8 cellular contexts compared by ENCODE assay signal in the genomic region with DNA sequence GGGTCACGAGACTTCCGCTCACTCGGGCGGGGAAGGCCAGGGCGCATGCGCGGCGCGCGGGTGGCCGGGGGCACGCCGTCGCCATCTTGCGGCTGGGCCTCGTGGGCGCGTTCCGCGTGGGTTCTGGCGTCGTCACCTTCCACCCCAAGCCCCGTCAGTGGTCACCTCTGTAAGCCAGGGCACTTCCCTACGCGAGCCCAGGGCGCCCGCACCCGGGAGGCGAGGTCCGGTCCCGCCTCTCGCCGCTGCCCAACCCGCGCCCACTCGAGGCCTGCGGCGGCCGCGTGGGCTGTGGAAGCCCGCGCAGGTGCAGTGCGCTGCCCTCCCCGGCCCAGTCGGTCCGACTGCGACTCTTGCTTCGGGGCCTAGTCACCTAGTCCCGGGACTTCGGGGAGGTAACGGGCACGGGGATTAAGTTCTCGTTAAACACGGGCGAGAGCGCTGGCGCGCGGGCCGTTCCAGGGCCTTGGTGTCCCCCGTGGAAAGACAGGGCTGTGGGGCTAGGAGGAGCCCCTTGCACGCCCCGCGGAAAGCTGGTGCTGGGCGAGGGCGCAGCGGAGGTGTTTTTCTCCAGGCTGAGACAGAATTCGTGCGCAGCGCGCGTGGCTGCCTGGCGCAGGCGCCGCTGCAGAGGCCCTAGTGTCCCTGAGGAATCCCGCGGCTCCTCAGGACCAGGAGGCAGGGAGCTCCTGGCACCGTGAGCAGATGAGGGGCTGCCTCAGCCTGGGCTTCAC. TPM values are rescaled to one million over a fixed set of nuclear protein-coding genes. Genes with fewer than 3 reads are reported as not detected.
DNase-seq lines count a peak whose midpoint lies in the region; ATAC-seq and TF ChIP-seq lines count a peak whose summit lies in the region.

No MANE protein-coding gene starts in this region.

- in situ Hi-C loops in G401 (cut with HindIII; ENCODE audit: low sequenced_read_pairs): no loop called here
- in situ Hi-C loops in astrocyte of the cerebellum (cut with HindIII; ENCODE audit: low sequenced_read_pairs): no loop called here

- ATAC-seq in sciatic nerve (peak; percentile 37), HG03469 (IDR thresholded peaks at IDR 0.05; ENCODE audit: unreplicated experiment) (no peak)

- peak; percentile 22 for TF ChIP-seq CTCF in astrocyte of the cerebellum (IDR thresholded peaks at IDR 0.05; ENCODE audit: low read depth, low read length, missing control alignments)

- intact Hi-C loops in sciatic nerve (cut with DNase I): no loop called here

- DNase-seq in G401 (ENCODE audit: low spot score) (peak; percentile 83), HCEC 1CT (peak; percentile 83), NCI-H128 (lab: John Stamatoyannopoulos, UW; ENCODE audit: unreplicated experiment) (peak; percentile 55), T1000 (lab: John Stamatoyannopoulos, UW) (peak; percentile 86), astrocyte of the cerebellum (ENCODE audit: low read depth) (no peak), hypothalamus (lab: John Stamatoyannopoulos, UW) (peak; percentile 58 to 95 (median 85)), sciatic nerve (ENCODE audit: low spot score) (peak; percentile 98)

- H3K4me3 ChIP-seq in astrocyte of the cerebellum (ENCODE audit: low read depth, low read length): peak overlapping the region; percentile 84

RNA-seq across cellular contexts. Expression of a gene that starts 0.4 kb away (rescaled TPM):
- 183 and 209 TPM in 2 replicates for total RNA-seq in G401 (2014; rRNA removed; shearing (Covaris generic))
- total RNA-seq in sciatic nerve: 387 TPM

RNA-seq across cellular contexts. Expression of a gene that starts 11.2 kb away (rescaled TPM):
- 310 and 320 TPM in 2 replicates for total RNA-seq in G401 (2014; rRNA removed; shearing (Covaris generic))
- 248 TPM for total RNA-seq in sciatic nerve

RNA-seq across cellular contexts. Expression of a gene that starts 19.8 kb away (rescaled TPM):
- 379 and 407 TPM in 2 replicates for total RNA-seq in G401 (2014; rRNA removed; shearing (Covaris generic))
- 45.9 TPM for total RNA-seq in sciatic nerve

RNA-seq across cellular contexts. Expression of a gene that starts 20.0 kb away (rescaled TPM):
- total RNA-seq in G401 (2014; rRNA removed; shearing (Covaris generic)): 194 and 216 TPM in 2 replicates
- total RNA-seq in sciatic nerve: 58.2 TPM

RNA-seq across cellular contexts. Expression of a gene that starts 30.5 kb away (rescaled TPM):
- 0.41 and 0.74 TPM in 2 replicates for total RNA-seq in G401 (2014; rRNA removed; shearing (Covaris generic))
- total RNA-seq in sciatic nerve: 0.80 TPM
